ENCODE assay signal across 9 cellular contexts in genomic region chr7:135281363-135281949, GRCh38. TPM values are rescaled to one million over a fixed set of nuclear protein-coding genes. Genes with fewer than 3 reads are reported as not detected.
A peak's percentile ranks its signal among the peaks of the same experiment; 100 is the strongest.
DNase-seq lines count a peak whose midpoint lies in the region; ATAC-seq, FAIRE-seq and TF ChIP-seq lines count a peak whose summit lies in the region.
"Had no signal": no experiment of that assay in that cellular context is flagged by ENCODE, and none has a peak within 500 bp of the region (broad histone marks: within the 10 kb centered on the region; RNA-seq: fewer than 3 reads in every experiment).

No MANE protein-coding gene starts in this region.

- DNase-seq in C1 segment of cervical spinal cord (lab: John Stamatoyannopoulos, UW) (peak in 12 of 14 donors; percentile 16 to 71 (median 52)), GM19239 (ENCODE audit: insufficient read length, low spot score) (peak; percentile 71), NCI-H446 treated with DMSO at 0.1 percent for 48 hours (lab: John Stamatoyannopoulos, UW) (peak; percentile 31)
- peak; percentile 56 for DNase-seq in activated CD4-positive, alpha-beta T cell treated with anti-CD3 and anti-CD28 coated beads for 1 hour
- DNase-seq in stimulated activated CD4-positive, alpha-beta T cell treated with anti-CD3 and anti-CD28 coated beads, TNF-alpha, amount 100 ng/mL, for 4 hours (ENCODE audit: low read depth in 3 of 3), result peak; percentile 23 to 59 (median 55)

- WGBS in liver, result 5% methylated on average over 7 of the region's 7 CpGs

- H3K9ac ChIP-seq in liver (ENCODE audit: low read depth in 1 of 2, low read length in 2 of 2), result peak overlapping the region in 1 of 2 donors; percentile 72

- TF ChIP-seq RAD21 in liver (IDR thresholded peaks at IDR 0.05), result peak; percentile 99 to 100

- peaks cover 0 to 3% (median 0%) of the 10 kb centered on the region in 4 donors for H3K4me1 ChIP-seq in liver (ENCODE audit: control insufficient read depth in 4 of 4, insufficient read depth in 4 of 4, low read length in 3 of 4)

- no peaks in the 10 kb centered on the region for H3K9me3 ChIP-seq in liver (ENCODE audit: control insufficient read depth in 4 of 4, low read length in 3 of 4)

- peak; percentile 98 for TF ChIP-seq CTCF in liver (IDR thresholded peaks at IDR 0.05; ENCODE audit: low read depth, low read length, missing input control)

- ATAC-seq in HG03354 (IDR thresholded peaks at IDR 0.05; ENCODE audit: poor library complexity, severe bottlenecking, unreplicated experiment), result peak; percentile 100

- FAIRE-seq in GM19239 (lab: Jason Lieb, UNC) (peak; percentile 98), colon (lab: Jason Lieb, UNC) (peak; percentile 45)

- no peaks in the 10 kb centered on the region for H3K27me3 ChIP-seq in liver (ENCODE audit: control insufficient read depth in 4 of 4, insufficient read depth in 4 of 4, low read length in 3 of 4)

- H3K27ac ChIP-seq in liver (ENCODE audit: low read depth in 1 of 2, low read length in 2 of 2), result no peak overlapping the region

- no peak overlapping the region for H3K4me3 ChIP-seq in liver (ENCODE audit: low read depth in 1 of 3, low read length in 3 of 3)

- no peaks in the 10 kb centered on the region for H3K36me3 ChIP-seq in liver (ENCODE audit: control insufficient read depth in 4 of 4, insufficient read depth in 3 of 4, low read depth in 1 of 4, low read length in 3 of 4)

TF ChIP-seq in liver, 16 proteins besides CTCF, POLR2A, EP300 and RAD21:
- TF ChIP-seq EGR1 (IDR thresholded peaks at IDR 0.05; ENCODE audit: low read depth in 2 of 2) (peak in 1 of 2 donors; percentile 8), RXRA (IDR thresholded peaks at IDR 0.05) (peak; percentile 19 to 55), GABPA (IDR thresholded peaks at IDR 0.05 in 1 of 2, conservative IDR thresholded peaks at IDR 0.05 in 1 of 2) (no peak), TAF1 (conservative IDR thresholded peaks at IDR 0.05) (no peak), MAX (IDR thresholded peaks at IDR 0.05) (no peak), FOXA1 (IDR thresholded peaks at IDR 0.05) (no peak), ATF3 (IDR thresholded peaks at IDR 0.05) (no peak), YY1 (IDR thresholded peaks at IDR 0.05) (peak; percentile 71), HNF4A (conservative IDR thresholded peaks at IDR 0.05) (peak in 1 of 2 donors; percentile 49), HNF4G (IDR thresholded peaks at IDR 0.05) (no peak), FOXA2 (IDR thresholded peaks at IDR 0.05) (no peak), NR2F2 (IDR thresholded peaks at IDR 0.05) (peak; percentile 36), JUND (IDR thresholded peaks at IDR 0.05) (peak in 1 of 2 donors; percentile 21), ZBTB33 (IDR thresholded peaks at IDR 0.05) (no peak), REST (IDR thresholded peaks at IDR 0.05) (no peak), SP1 (IDR thresholded peaks at IDR 0.05) (peak; percentile 16)
TF ChIP-seq in liver: peak in this region for 7.

RNA-seq across cellular contexts. Expression of gene STRA8, which starts 47.8 kb away (rescaled TPM):
- total RNA-seq in liver, result under 1 TPM in 1 of 2 donors, not detected in 1; 0.14 TPM
- not detected for polyA plus RNA-seq in liver
- total RNA-seq: activated CD8-positive, alpha-beta memory T cell treated with anti-CD3 and anti-CD28 coated beads for 36 hours had no signal
